Comparison of ENCODE assay signal across 27 cellular contexts in genomic region chr3:116186128-116186527, GRCh38.
DNase-seq lines count a peak whose midpoint lies in the region; ATAC-seq, FAIRE-seq and TF ChIP-seq lines count a peak whose summit lies in the region.
"Had no signal": no experiment of that assay in that cellular context is flagged by ENCODE, and none has a peak within 500 bp of the region (broad histone marks: within the 10 kb centered on the region; RNA-seq: fewer than 3 reads in every experiment).

No MANE protein-coding gene starts in this region.

- no peaks in the 10 kb centered on the region for H3K79me2 ChIP-seq in astrocyte (ENCODE audit: insufficient read depth, low read length)

- no peaks in the 10 kb centered on the region for H3K9me3 Mint-ChIP-seq in astrocyte (ENCODE audit: unreplicated experiment)
- H3K9me3 Mint-ChIP-seq in mesothelial cell of epicardium = no peaks in the 10 kb centered on the region
- no peaks in the 10 kb centered on the region for H3K9me3 Mint-ChIP-seq in activated CD4-positive, alpha-beta T cell treated with anti-CD3 and anti-CD28 coated beads for 36 hours (ENCODE audit: low read depth)
- H3K9me3 Mint-ChIP-seq: CD4-positive, alpha-beta T cell; GM23338; H9 had no signal

- peaks cover 4% of the 10 kb centered on the region; the same call in 1 of the 2 replicates for H3K36me3 ChIP-seq in SK-N-MC (ENCODE audit: insufficient read depth, low read length)
- no peaks in the 10 kb centered on the region for H3K36me3 ChIP-seq in astrocyte (ENCODE audit: insufficient read depth, low read length)
- H3K36me3 ChIP-seq in tibial nerve = no peaks in the 10 kb centered on the region
- H3K36me3 ChIP-seq: BE2C; BLaER1 treated with 17β-estradiol and CSF1 and Interleukin-3, amounts not matched to agents 10 nM and 100 nM had no signal

- TF ChIP-seq EP300 in tibial nerve (IDR thresholded peaks at IDR 0.05) = no peak

- H3K27me3 Mint-ChIP-seq in astrocyte (ENCODE audit: low read depth, unreplicated experiment) = no peaks in the 10 kb centered on the region
- no peaks in the 10 kb centered on the region for H3K27me3 Mint-ChIP-seq in mesothelial cell of epicardium (ENCODE audit: low read depth)
- no peaks in the 10 kb centered on the region for H3K27me3 Mint-ChIP-seq in activated CD4-positive, alpha-beta T cell treated with anti-CD3 and anti-CD28 coated beads for 36 hours
- H3K27me3 Mint-ChIP-seq: CD8-positive, alpha-beta memory T cell had no signal

- intact Hi-C loops in lower leg skin (cut with DNase I; ENCODE audit: low total_unique reads) = no loop called here
- intact Hi-C loops in activated CD4-positive, alpha-beta T cell treated with anti-CD3 and anti-CD28 coated beads for 36 hours (cut with DNase I, micrococcal nuclease) = no loop called here

- TF ChIP-seq CTCF in HFF-Myc (IDR thresholded peaks at IDR 0.05; ENCODE audit: low read depth, low read length, missing control alignments) (no peak), astrocyte (IDR thresholded peaks at IDR 0.05; ENCODE audit: insufficient read depth, low read depth, low read length) (no peak), mesothelial cell of epicardium (IDR thresholded peaks at IDR 0.05; ENCODE audit: unreplicated experiment) (no peak), lower leg skin (IDR thresholded peaks at IDR 0.05) (no peak), tibial nerve (IDR thresholded peaks at IDR 0.05) (no peak)

- H3K27ac ChIP-seq in SK-N-MC = peak overlapping the region; percentile 93
- H3K27ac ChIP-seq in astrocyte (ENCODE audit: low read depth, low read length) = no peak overlapping the region
- H3K27ac ChIP-seq in tibial nerve = no peak overlapping the region
- H3K27ac ChIP-seq: 22Rv1; BLaER1 treated with 17β-estradiol and CSF1 and Interleukin-3, amounts not matched to agents 10 nM and 100 nM had no signal

- no peak overlapping the region for H2AFZ ChIP-seq in astrocyte (ENCODE audit: low read depth, low read length)
- H2AFZ ChIP-seq: GM23338 had no signal

- TF ChIP-seq POLR2A in lower leg skin (IDR thresholded peaks at IDR 0.05) (no peak), tibial nerve (IDR thresholded peaks at IDR 0.05) (no peak)

- H3K4me1 ChIP-seq in astrocyte (ENCODE audit: insufficient read depth, low read length) (peaks cover 3% of the 10 kb centered on the region), tibial nerve (peaks cover 0 to 22% (median 0%) of the 10 kb centered on the region in 4 donors)
- H3K4me1 ChIP-seq: BE2C; BLaER1 treated with 17β-estradiol and CSF1 and Interleukin-3, amounts not matched to agents 10 nM and 100 nM had no signal

- CTCF ChIA-PET in activated CD4-positive, alpha-beta T cell treated with anti-CD3 and anti-CD28 coated beads for 36 hours (lab: Charles Lee) = no interaction called here

- H3K9me3 ChIP-seq in SK-N-MC (ENCODE audit: low read depth, low read length) (no peaks in the 10 kb centered on the region), astrocyte (ENCODE audit: insufficient read depth, low read depth, low read length) (no peaks in the 10 kb centered on the region), tibial nerve (no peaks in the 10 kb centered on the region)
- H3K9me3 ChIP-seq: BE2C; BLaER1 treated with 17β-estradiol and CSF1 and Interleukin-3, amounts not matched to agents 10 nM and 100 nM had no signal

- no peaks in the 10 kb centered on the region for H4K20me1 ChIP-seq in astrocyte (ENCODE audit: insufficient read depth, low read length)
- H4K20me1 ChIP-seq: BLaER1 treated with 17β-estradiol and CSF1 and Interleukin-3, amounts not matched to agents 10 nM and 100 nM had no signal

- H3K4me3 ChIP-seq in HFF-Myc (replicated peaks; ENCODE audit: low read depth, low read length) (no peak overlapping the region), SK-N-MC (peak overlapping the region; percentile 55; the same call in 1 of the 2 replicates), astrocyte (ENCODE audit: insufficient read depth, low read depth, low read length) (no peak overlapping the region), lower leg skin (ENCODE audit: low read depth, poor library complexity, severe bottlenecking) (no peak overlapping the region), tibial nerve (no peak overlapping the region)
- H3K4me3 ChIP-seq: BLaER1 treated with 17β-estradiol and CSF1 and Interleukin-3, amounts not matched to agents 10 nM and 100 nM; GM12878; GM23338 had no signal

- H3K9ac ChIP-seq in SK-N-MC (ENCODE audit: insufficient read length) = no peak overlapping the region
- H3K9ac ChIP-seq in astrocyte (ENCODE audit: low read length) = no peak overlapping the region
- H3K9ac ChIP-seq: BLaER1 treated with 17β-estradiol and CSF1 and Interleukin-3, amounts not matched to agents 10 nM and 100 nM had no signal

- DNase-seq in HFF-Myc (ENCODE audit: extremely low read depth, low read depth) (peak; percentile 61), SK-N-MC (ENCODE audit: low read depth, low spot score) (no peak), astrocyte (ENCODE audit: low read depth) (peak; percentile 4), mesothelial cell of epicardium (ENCODE audit: low spot score in 2 of 2, unreplicated experiment in 2 of 2) (no peak), lower leg skin (ENCODE audit: low spot score in 2 of 2) (no peak), tibial nerve (ENCODE audit: low spot score in 2 of 2) (no peak)
- no peak for DNase-seq in activated CD4-positive, alpha-beta T cell treated with anti-CD3 and anti-CD28 coated beads for 36 hours
- DNase-seq: AML-193; BE2C; CD4-positive, alpha-beta T cell; CD8-positive, alpha-beta memory T cell; DMS 273 treated with DMSO at 0.1 percent for 48 hours; DMS79; EL; GDM1; H9; HFFc6 had no signal

- H3K27me3 ChIP-seq in astrocyte (ENCODE audit: insufficient read depth, low read length) (no peaks in the 10 kb centered on the region), tibial nerve (no peaks in the 10 kb centered on the region)
- H3K27me3 ChIP-seq: BE2C; BLaER1 treated with 17β-estradiol and CSF1 and Interleukin-3, amounts not matched to agents 10 nM and 100 nM had no signal

- POLR2A ChIA-PET in activated CD4-positive, alpha-beta T cell treated with anti-CD3 and anti-CD28 coated beads for 36 hours (lab: Charles Lee) = no interaction called here

- H3K4me1 Mint-ChIP-seq in astrocyte (ENCODE audit: low read depth, unreplicated experiment) = peaks cover 10% of the 10 kb centered on the region
- H3K4me1 Mint-ChIP-seq in mesothelial cell of epicardium = peaks cover 38% of the 10 kb centered on the region
- H3K4me1 Mint-ChIP-seq in activated CD4-positive, alpha-beta T cell treated with anti-CD3 and anti-CD28 coated beads for 36 hours = no peaks in the 10 kb centered on the region
- H3K4me1 Mint-ChIP-seq: CD14-positive monocyte; CD8-positive, alpha-beta memory T cell; GM23338; H9 had no signal

- no peak overlapping the region for H3K27ac Mint-ChIP-seq in astrocyte (ENCODE audit: unreplicated experiment)
- peak overlapping the region; percentile 80 for H3K27ac Mint-ChIP-seq in mesothelial cell of epicardium
- no peak overlapping the region for H3K27ac Mint-ChIP-seq in activated CD4-positive, alpha-beta T cell treated with anti-CD3 and anti-CD28 coated beads for 36 hours
- H3K27ac Mint-ChIP-seq: CD14-positive monocyte; CD4-positive, alpha-beta T cell; CD8-positive, alpha-beta memory T cell; GM23338; H9; HFFc6 had no signal

- FAIRE-seq in astrocyte (lab: Jason Lieb, UNC) = no peak
- FAIRE-seq: A204.1, D721Med, GM12878, GM19239 had no signal

- H3K4me3 Mint-ChIP-seq in astrocyte (ENCODE audit: unreplicated experiment) (no peak overlapping the region), mesothelial cell of epicardium (no peak overlapping the region)
- H3K4me3 Mint-ChIP-seq in activated CD4-positive, alpha-beta T cell treated with anti-CD3 and anti-CD28 coated beads for 36 hours = no peak overlapping the region
- H3K4me3 Mint-ChIP-seq: CD14-positive monocyte; CD4-positive, alpha-beta T cell; CD8-positive, alpha-beta memory T cell; GM23338; H9; HFFc6 had no signal

- ATAC-seq in activated CD4-positive, alpha-beta T cell treated with anti-CD3 and anti-CD28 coated beads for 36 hours = no peak
- ATAC-seq in HG02870 (IDR thresholded peaks at IDR 0.05; ENCODE audit: unreplicated experiment) = no peak
- ATAC-seq: GM12878, GM23338, HCT116 had no signal

- H3K36me3 Mint-ChIP-seq in astrocyte (ENCODE audit: low read depth, unreplicated experiment) (no peaks in the 10 kb centered on the region), mesothelial cell of epicardium (no peaks in the 10 kb centered on the region)
- no peaks in the 10 kb centered on the region for H3K36me3 Mint-ChIP-seq in activated CD4-positive, alpha-beta T cell treated with anti-CD3 and anti-CD28 coated beads for 36 hours (ENCODE audit: low read depth)
- H3K36me3 Mint-ChIP-seq: CD14-positive monocyte; CD8-positive, alpha-beta memory T cell had no signal

- WGBS in lower leg skin, 2 donors = 35 to 41% methylated on average over 1 of the region's 1 CpG
- WGBS in tibial nerve, 2 donors = 65 to 83% methylated on average over 1 of the region's 1 CpG

- no peak overlapping the region for H3K4me2 ChIP-seq in astrocyte (ENCODE audit: low read length)
- H3K4me2 ChIP-seq: BLaER1 treated with 17β-estradiol and CSF1 and Interleukin-3, amounts not matched to agents 10 nM and 100 nM; GM23338 had no signal

Comparison
In these comparisons a context has a peak if more than half of its experiments do, and no peak if none do; other contexts are left out.
1. DNase-seq: peak in HFF-Myc (single experiment) and astrocyte (single experiment); none in SK-N-MC (single experiment), mesothelial cell of epicardium (0 of 2), lower leg skin (0 of 2), activated CD4-positive, alpha-beta T cell treated with anti-CD3 and anti-CD28 coated beads for 36 hours (single experiment) and tibial nerve (0 of 2).